Comparison of ENCODE assay signal across 14 cellular contexts in genomic region chr4:19009886-19010285, GRCh38.
A peak's percentile ranks its signal among the peaks of the same experiment; 100 is the strongest.
DNase-seq lines count a peak whose midpoint lies in the region; ATAC-seq, FAIRE-seq and TF ChIP-seq lines count a peak whose summit lies in the region.
"Had no signal": no experiment of that assay in that cellular context is flagged by ENCODE, and none has a peak within 500 bp of the region (broad histone marks: within the 10 kb centered on the region; RNA-seq: fewer than 3 reads in every experiment).

No MANE protein-coding gene starts in this region.

- DNase-seq in islet precursor cell (peak; percentile 60), nephron progenitor cell (no peak), kidney glomerular epithelial cell (lab: John Stamatoyannopoulos, UW) (no peak), ACHN (no peak), H4 (ENCODE audit: low spot score) (no peak)
- DNase-seq: AML-193; CD4-positive, alpha-beta T cell; DMS153; DMS79 had no signal

- no peaks in the 10 kb centered on the region for H3K27me3 Mint-ChIP-seq in nephron progenitor cell (ENCODE audit: low read depth, poor library complexity)
- H3K27me3 Mint-ChIP-seq: CD4-positive, alpha-beta T cell had no signal

- H3K27ac Mint-ChIP-seq in nephron progenitor cell: peak overlapping the region; percentile 87
- H3K27ac Mint-ChIP-seq: CD4-positive, alpha-beta T cell had no signal

- peaks cover 49% of the 10 kb centered on the region for H3K4me1 Mint-ChIP-seq in nephron progenitor cell

- H3K9me3 Mint-ChIP-seq in nephron progenitor cell: peaks cover 8% of the 10 kb centered on the region

- FAIRE-seq in endometrium (lab: Jason Lieb, UNC): peak; percentile 23
- FAIRE-seq: A204.1, GM12878, H1 had no signal

- in situ Hi-C loops in ACHN (cut with HindIII; ENCODE audit: low pct_ligation_motif_present, low pct_unique_long_range_greater_than_20kb, low sequenced_read_pairs): no loop called here

- TF ChIP-seq CTCF in nephron progenitor cell (IDR thresholded peaks at IDR 0.05): no peak

- H3K36me3 Mint-ChIP-seq in nephron progenitor cell (ENCODE audit: low read depth): no peaks in the 10 kb centered on the region

- no peak for ATAC-seq in HG02642 (IDR thresholded peaks at IDR 0.05; ENCODE audit: poor library complexity, unreplicated experiment)
- ATAC-seq: GM12878 had no signal

- H3K4me3 Mint-ChIP-seq in nephron progenitor cell: no peak overlapping the region
- H3K4me3 Mint-ChIP-seq: CD4-positive, alpha-beta T cell had no signal
